In genomic region chr5:150781706-150782614, GRCh38 we compare ENCODE assay signal across 9 cellular contexts. TPM values are rescaled to one million over a fixed set of nuclear protein-coding genes. Genes with fewer than 3 reads are reported as not detected.
DNase-seq lines count a peak whose midpoint lies in the region; ATAC-seq and TF ChIP-seq lines count a peak whose summit lies in the region.
"Had no signal": no experiment of that assay in that cellular context is flagged by ENCODE, and none has a peak within 500 bp of the region (broad histone marks: within the 10 kb centered on the region; RNA-seq: fewer than 3 reads in every experiment).

No MANE protein-coding gene starts in this region.

- WGBS in gastroesophageal sphincter (ENCODE audit: low coverage in 1 of 2), 2 donors = 23 to 33% methylated on average over 5 to 6 of the region's 10 CpGs

- peak; percentile 86 for ATAC-seq in gastroesophageal sphincter
- ATAC-seq in GM21737 (IDR thresholded peaks at IDR 0.05; ENCODE audit: unreplicated experiment) = no peak

- H3K27ac ChIP-seq in VCaP (peak overlapping the region; percentile 97), gastroesophageal sphincter (peak overlapping the region; percentile 92 to 96 (median 96))
- H3K27ac ChIP-seq: cardiac muscle cell had no signal

- no peak for TF ChIP-seq EP300 in gastroesophageal sphincter (IDR thresholded peaks at IDR 0.05)

- H3K4me1 ChIP-seq in gastroesophageal sphincter (peaks cover 30 to 72% (median 42%) of the 10 kb centered on the region in 3 donors), skeletal muscle satellite cell (ENCODE audit: control insufficient read depth, insufficient read depth, low read length) (peaks cover 65% of the 10 kb centered on the region)

- H3K36me3 ChIP-seq in gastroesophageal sphincter (no peaks in the 10 kb centered on the region), skeletal muscle satellite cell (ENCODE audit: insufficient read depth, low read length) (peaks cover 15% of the 10 kb centered on the region)
- H3K36me3 ChIP-seq: cardiac muscle cell had no signal

- H3K27me3 ChIP-seq in gastroesophageal sphincter (no peaks in the 10 kb centered on the region), skeletal muscle satellite cell (ENCODE audit: control insufficient read depth, insufficient read depth, low read length) (no peaks in the 10 kb centered on the region)
- H3K27me3 ChIP-seq: cardiac muscle cell had no signal

- peak overlapping the region; percentile 94 for H3K9ac ChIP-seq in skeletal muscle satellite cell (ENCODE audit: low read depth, low read length)

- TF ChIP-seq POLR2A in gastroesophageal sphincter (IDR thresholded peaks at IDR 0.05) = peak in 1 of 2 donors; percentile 41

- H3K4me3 ChIP-seq in gastroesophageal sphincter = peak overlapping the region in 1 of 2 donors; percentile 75
- peak overlapping the region; percentile 88 for H3K4me3 ChIP-seq in skeletal muscle satellite cell (ENCODE audit: low read length)
- H3K4me3 ChIP-seq: cardiac muscle cell had no signal

- DNase-seq in GM04503 (ENCODE audit: low read depth) = peak; percentile 98
- no peak for DNase-seq in activated gamma-delta T cell (lab: John Stamatoyannopoulos, UW)
- DNase-seq in NCI-H2227 (lab: John Stamatoyannopoulos, UW; ENCODE audit: unreplicated experiment) = no peak
- DNase-seq in stimulated activated CD4-positive, alpha-beta T cell treated with anti-CD3 and anti-CD28 coated beads, Interleukin-15, amount 100 ng/mL, for 24 hours = no peak

- no peaks in the 10 kb centered on the region for H3K9me3 ChIP-seq in gastroesophageal sphincter
- no peaks in the 10 kb centered on the region for H3K9me3 ChIP-seq in skeletal muscle satellite cell (replicated peaks; ENCODE audit: low read length)

- TF ChIP-seq CTCF in VCaP (conservative IDR thresholded peaks at IDR 0.05) (no peak), gastroesophageal sphincter (IDR thresholded peaks at IDR 0.05) (peak in 2 of 4 experiments; percentile 14 to 25)

- peak overlapping the region; percentile 94 for H3K4me2 ChIP-seq in skeletal muscle satellite cell (ENCODE audit: low read length)

RNA-seq across cellular contexts. Expression of gene SMIM3, which starts 3.4 kb away (rescaled TPM):
- 10 to 100 TPM; 35.9 to 58.3 (median 47.9) TPM for total RNA-seq in gastroesophageal sphincter
- 136 and 155 TPM in 2 replicates for total RNA-seq in skeletal muscle satellite cell (2012; rRNA removed)

RNA-seq across cellular contexts. Expression of gene DCTN4, which starts 23.1 kb away (rescaled TPM):
- 10 to 100 TPM; 49.8 to 78.6 (median 55.2) TPM for total RNA-seq in gastroesophageal sphincter
- total RNA-seq in skeletal muscle satellite cell (2012; rRNA removed) = 59.6 and 62.6 TPM in 2 replicates
